ENCODE assay signal across 9 cellular contexts in the genomic region with DNA sequence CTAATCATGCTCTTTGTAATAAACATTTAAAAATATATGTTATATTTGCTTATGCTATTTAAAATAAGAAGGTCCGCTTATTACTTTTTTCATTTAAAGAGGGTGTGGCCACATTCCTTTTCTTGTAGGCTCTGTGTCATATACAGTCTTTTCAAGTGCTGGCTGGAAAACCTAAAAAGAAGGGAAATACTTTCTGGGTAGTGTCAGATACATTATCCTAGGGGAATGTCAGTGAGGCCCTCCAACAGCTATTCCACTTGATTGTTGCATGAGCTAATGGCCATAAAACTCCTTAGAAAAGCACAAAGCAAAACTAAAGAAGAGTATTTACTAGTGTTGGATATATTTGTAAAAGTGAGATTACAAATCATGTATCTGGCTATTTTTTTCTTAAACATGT. TPM values are rescaled to one million over a fixed set of nuclear protein-coding genes. Genes with fewer than 3 reads are reported as not detected.
A peak's percentile ranks its signal among the peaks of the same experiment; 100 is the strongest.
DNase-seq lines count a peak whose midpoint lies in the region; ATAC-seq and TF ChIP-seq lines count a peak whose summit lies in the region.
"Had no signal": no experiment of that assay in that cellular context is flagged by ENCODE, and none has a peak within 500 bp of the region (broad histone marks: within the 10 kb centered on the region; RNA-seq: fewer than 3 reads in every experiment).

No MANE protein-coding gene starts in this region.

- H3K27ac ChIP-seq in ACC112 (ENCODE audit: low read depth, low read length) (peak overlapping the region; percentile 95), substantia nigra (ENCODE audit: low read depth, low read length, poor library complexity, severe bottlenecking) (no peak overlapping the region)

- peaks cover 63% of the 10 kb centered on the region for H3K79me2 ChIP-seq in ACC112 (ENCODE audit: control insufficient read depth, insufficient read depth, low read length, unreplicated experiment)

- DNase-seq in LHCN-M2 (ENCODE audit: low read depth) (peak; percentile 68), chondrocyte (ENCODE audit: low spot score) (no peak), mucosa of descending colon (no peak), GM19240 (ENCODE audit: insufficient read length, low spot score) (no peak), NCI-H1930 (lab: John Stamatoyannopoulos, UW) (no peak), substantia nigra (lab: John Stamatoyannopoulos, UW) (no peak)
- DNase-seq: NCI-H510A treated with DMSO at 0.1 percent for 48 hours had no signal

- H3K4me3 ChIP-seq in ACC112 (ENCODE audit: low read depth, low read length) (peak overlapping the region; percentile 94), mucosa of descending colon (no peak overlapping the region)

- H3K4me3 Mint-ChIP-seq in chondrocyte (ENCODE audit: unreplicated experiment): peak overlapping the region; percentile 78

- ATAC-seq in mucosa of descending colon: peak; percentile 19
- no peak for ATAC-seq in GM18867 (IDR thresholded peaks at IDR 0.05; ENCODE audit: unreplicated experiment)

- no peak for TF ChIP-seq CTCF in chondrocyte (IDR thresholded peaks at IDR 0.05)
- no peak for TF ChIP-seq CTCF in mucosa of descending colon (IDR thresholded peaks at IDR 0.05)

- H3K4me1 Mint-ChIP-seq in chondrocyte (ENCODE audit: low read depth): peaks cover 79% of the 10 kb centered on the region

- H2AFZ ChIP-seq in ACC112 (ENCODE audit: low read length, unreplicated experiment): no peak overlapping the region

- intact Hi-C loops in mucosa of descending colon (cut with DNase I, micrococcal nuclease): no loop called here

- H3K27ac Mint-ChIP-seq in chondrocyte (ENCODE audit: unreplicated experiment): peak overlapping the region; percentile 93

- H3K9me3 ChIP-seq in mucosa of descending colon: no peaks in the 10 kb centered on the region

- H3K36me3 ChIP-seq in ACC112 (ENCODE audit: insufficient read depth, low read length) (peaks cover 29% of the 10 kb centered on the region), mucosa of descending colon (ENCODE audit: low read depth) (no peaks in the 10 kb centered on the region)

- no peaks in the 10 kb centered on the region for H3K27me3 Mint-ChIP-seq in chondrocyte (ENCODE audit: low read depth)

- no peaks in the 10 kb centered on the region for H3K27me3 ChIP-seq in ACC112 (ENCODE audit: insufficient read depth, low read length)

- H3K4me1 ChIP-seq in ACC112 (ENCODE audit: control insufficient read depth, insufficient read depth, low read length, unreplicated experiment): peaks cover 57% of the 10 kb centered on the region
- no peaks in the 10 kb centered on the region for H3K4me1 ChIP-seq in mucosa of descending colon (ENCODE audit: low read depth)

- H3K36me3 Mint-ChIP-seq in chondrocyte (ENCODE audit: low read depth): peaks cover 6% of the 10 kb centered on the region

- H3K9me3 Mint-ChIP-seq in chondrocyte (ENCODE audit: low read depth): no peaks in the 10 kb centered on the region

RNA-seq across cellular contexts. Expression of a gene that starts 0.8 kb away (rescaled TPM):
- total RNA-seq in LHCN-M2 (2014; rRNA removed): 438 and 444 TPM in 2 replicates
- polyA plus RNA-seq in LHCN-M2 (2012): 279 TPM
- total RNA-seq in chondrocyte: 294 to 376 TPM (median 369 TPM) in 3 replicates
- 10 to 100 TPM; 12.8 to 69.3 (median 53.1) TPM for total RNA-seq in mucosa of descending colon
